8 cellular contexts compared by ENCODE assay signal in genomic region chr17:49360796-49361128, GRCh38. TPM values are rescaled to one million over a fixed set of nuclear protein-coding genes. Genes with fewer than 3 reads are reported as not detected.
DNase-seq lines count a peak whose midpoint lies in the region; TF ChIP-seq lines count a peak whose summit lies in the region.

No MANE protein-coding gene starts in this region.

- peak overlapping the region; percentile 77 for H2AFZ ChIP-seq in mammary epithelial cell (ENCODE audit: low read depth, low read length)

- H3K27ac Mint-ChIP-seq in Calu3 (ENCODE audit: unreplicated experiment) (peak overlapping the region; percentile 88), IgD-negative memory B cell (peak overlapping the region; percentile 79 to 95 (median 88))

- no peak for TF ChIP-seq POLR2A in vagina (IDR thresholded peaks at IDR 0.05)

- CTCF ChIA-PET in Calu3 (lab: Charles Lee): interaction anchor here (1.5 kb wide), 1 partner anchor 13 kb away, joined by 3 read pairs; no protein-coding TSS in a partner anchor
- CTCF ChIA-PET in mammary epithelial cell (lab: Charles Lee; ENCODE audit: low non-redundant PET): no interaction called here

- peak overlapping the region; percentile 68 to 99 (median 82) for H3K4me3 ChIP-seq in mammary epithelial cell (replicated peaks in 1 of 3; ENCODE audit: insufficient read depth in 1 of 3, low read depth in 2 of 3, low read length in 3 of 3)
- H3K4me3 ChIP-seq in mucosa of rectum (ENCODE audit: low read length in 2 of 2): peak overlapping the region; percentile 80 to 93
- peak overlapping the region; percentile 80 to 99 for H3K4me3 ChIP-seq in vagina

- dilution Hi-C loops in mammary epithelial cell (cut with HindIII; ENCODE audit: low sequenced_read_pairs): no loop called here

- H3K9me3 ChIP-seq in mammary epithelial cell (replicated peaks; ENCODE audit: insufficient read depth, low read length): no peaks in the 10 kb centered on the region
- no peaks in the 10 kb centered on the region for H3K9me3 ChIP-seq in mucosa of rectum (ENCODE audit: control insufficient read depth in 2 of 2, low read length in 2 of 2)
- no peaks in the 10 kb centered on the region for H3K9me3 ChIP-seq in vagina

- H3K27ac ChIP-seq in mammary epithelial cell (ENCODE audit: insufficient read depth, low read depth, low read length): peak overlapping the region; percentile 0
- H3K27ac ChIP-seq in mucosa of rectum (ENCODE audit: low read depth in 2 of 2, low read length in 2 of 2): peak overlapping the region; percentile 87 to 90
- peak overlapping the region; percentile 97 for H3K27ac ChIP-seq in vagina

- no peaks in the 10 kb centered on the region for H4K20me1 ChIP-seq in mammary epithelial cell (ENCODE audit: insufficient read depth, low read length)

- H3K4me1 ChIP-seq in mammary epithelial cell (ENCODE audit: insufficient read depth, low read length) (peaks cover 18% of the 10 kb centered on the region), mucosa of rectum (ENCODE audit: control insufficient read depth in 2 of 2, insufficient read depth in 2 of 2, low read length in 2 of 2) (peaks cover 29 to 30% of the 10 kb centered on the region in 2 donors), vagina (peaks cover 46% of the 10 kb centered on the region)

- peak overlapping the region; percentile 66 for H3K9ac ChIP-seq in mammary epithelial cell (ENCODE audit: insufficient read depth, low read length)
- peak overlapping the region; percentile 85 to 90 for H3K9ac ChIP-seq in mucosa of rectum (ENCODE audit: low read depth in 1 of 2, low read length in 2 of 2)

- H3K4me3 Mint-ChIP-seq in Calu3 (ENCODE audit: low read depth, unreplicated experiment): peak overlapping the region; percentile 74
- H3K4me3 Mint-ChIP-seq in IgD-negative memory B cell: peak overlapping the region; percentile 84 to 99 (median 97)

- in situ Hi-C loops in mammary epithelial cell (cut with MboI; ENCODE audit: low sequenced_read_pairs in 2 of 2): no loop called here

- peak overlapping the region; percentile 94 for H3K4me2 ChIP-seq in mammary epithelial cell (ENCODE audit: insufficient read depth, low read depth, low read length)

- BruUV-seq in Calu3 (replicated peaks; lab: Mats Ljungman, UMichigan) (no TSS peak), mammary epithelial cell (replicated peaks; lab: Mats Ljungman, UMichigan) (no TSS peak)

- TF ChIP-seq CTCF in Calu3 (IDR thresholded peaks at IDR 0.05; ENCODE audit: unreplicated experiment): no peak
- no peak for TF ChIP-seq CTCF in mammary epithelial cell (conservative IDR thresholded peaks at IDR 0.05 in 1 of 2, IDR thresholded peaks at IDR 0.05 in 1 of 2; ENCODE audit: extremely low read depth in 1 of 2, insufficient read depth in 1 of 2, low read depth in 1 of 2, low read length in 2 of 2)
- no peak for TF ChIP-seq CTCF in vagina (IDR thresholded peaks at IDR 0.05)

- no peaks in the 10 kb centered on the region for H3K36me3 ChIP-seq in mammary epithelial cell (ENCODE audit: insufficient read depth, low read length)
- H3K36me3 ChIP-seq in mucosa of rectum (ENCODE audit: control insufficient read depth in 2 of 2, insufficient read depth in 2 of 2, low read length in 2 of 2): no peaks in the 10 kb centered on the region
- H3K36me3 ChIP-seq in vagina: no peaks in the 10 kb centered on the region

- WGBS in mammary epithelial cell (ENCODE audit: low coverage, missing lambda C conversion rate): 0% methylated on average over 8 of the region's 8 CpGs

- H3K79me2 ChIP-seq in mammary epithelial cell (ENCODE audit: insufficient read depth, low read length): peaks cover 57% of the 10 kb centered on the region

- peaks cover 36% of the 10 kb centered on the region for H3K4me1 Mint-ChIP-seq in Calu3 (ENCODE audit: low read depth, unreplicated experiment)
- H3K4me1 Mint-ChIP-seq in IgD-negative memory B cell: peaks cover 44 to 56% (median 45%) of the 10 kb centered on the region in 3 donors

- peak; percentile 54 for DNase-seq in Calu3
- DNase-seq in mammary epithelial cell: no peak
- DNase-seq in vagina (ENCODE audit: extremely low spot score in 2 of 2): no peak
- DNase-seq in T1000 (lab: John Stamatoyannopoulos, UW): no peak
- no peak for DNase-seq in posterior vena cava (ENCODE audit: low spot score)
- DNase-seq in NCI-H2196 (lab: John Stamatoyannopoulos, UW; ENCODE audit: unreplicated experiment): no peak

- no peaks in the 10 kb centered on the region for H3K27me3 Mint-ChIP-seq in Calu3 (ENCODE audit: unreplicated experiment)
- no peaks in the 10 kb centered on the region for H3K27me3 Mint-ChIP-seq in IgD-negative memory B cell

- no peaks in the 10 kb centered on the region for H3K27me3 ChIP-seq in mammary epithelial cell (ENCODE audit: insufficient read depth, low read length)
- no peaks in the 10 kb centered on the region for H3K27me3 ChIP-seq in mucosa of rectum (ENCODE audit: control insufficient read depth in 2 of 2, insufficient read depth in 2 of 2, low read length in 2 of 2)
- no peaks in the 10 kb centered on the region for H3K27me3 ChIP-seq in vagina

- intact Hi-C loops in Calu3 (cut with micrococcal nuclease; ENCODE audit: unreplicated experiment) (loop anchor here (2.0 kb wide), 1 partner anchor 46 kb away; no protein-coding TSS in a partner anchor), mammary epithelial cell (cut with micrococcal nuclease) (no loop called here), vagina (cut with DNase I) (no loop called here), posterior vena cava (cut with DNase I) (loop anchor here in 1 of 2 donors (1.0 kb wide), 1 partner anchor 38 kb away; no protein-coding TSS in a partner anchor)

- H3K36me3 Mint-ChIP-seq in Calu3 (ENCODE audit: insufficient read depth, unreplicated experiment) (peaks cover 22% of the 10 kb centered on the region), IgD-negative memory B cell (peaks cover 3% of the 10 kb centered on the region)

- H3K9me3 Mint-ChIP-seq in Calu3 (ENCODE audit: low read depth, unreplicated experiment) (no peaks in the 10 kb centered on the region), IgD-negative memory B cell (no peaks in the 10 kb centered on the region)

RNA-seq across cellular contexts. Expression of gene ZNF652, which starts 1.3 kb away (rescaled TPM):
- total RNA-seq in Calu3 (2022) (41.9 and 42.8 TPM in 2 replicates), mammary epithelial cell (10 to 100 TPM; 12.9 to 16.7 TPM), vagina (42.7 TPM), posterior vena cava (10 to 100 TPM; 39.0 to 40.9 TPM)
- polyA plus RNA-seq in IgD-negative memory B cell (29.3 TPM), mammary epithelial cell (4.3 TPM)
- polyA minus RNA-seq in mammary epithelial cell: 27.3 TPM

RNA-seq across cellular contexts. Expression of gene PHB1, which starts 53.9 kb away (rescaled TPM):
- total RNA-seq in Calu3 (2022): 413 and 469 TPM in 2 replicates
- polyA plus RNA-seq in IgD-negative memory B cell: 132 TPM
- total RNA-seq in mammary epithelial cell: 100 to 1,000 TPM; 115 to 193 TPM
- polyA plus RNA-seq in mammary epithelial cell: 339 TPM
- polyA minus RNA-seq in mammary epithelial cell: 289 TPM
- 58.7 TPM for total RNA-seq in vagina
- total RNA-seq in posterior vena cava: 100 to 1,000 TPM; 102 to 111 TPM

Comparison
In these comparisons a context has a peak if more than half of its experiments do, and no peak if none do; other contexts are left out.
1. H3K27ac ChIP-seq: peak in every context shown above with its lines; median percentile 97 in vagina; 88 in mucosa of rectum; 0 in mammary epithelial cell.